24 cellular contexts compared by ENCODE assay signal in genomic region chr9:69460002-69460401, GRCh38.
DNase-seq lines count a peak whose midpoint lies in the region; ATAC-seq, FAIRE-seq and TF ChIP-seq lines count a peak whose summit lies in the region.
"Had no signal": no experiment of that assay in that cellular context is flagged by ENCODE, and none has a peak within 500 bp of the region (broad histone marks: within the 10 kb centered on the region; RNA-seq: fewer than 3 reads in every experiment).

No MANE protein-coding gene starts in this region.

- H3K36me3 Mint-ChIP-seq in activated CD4-positive, alpha-beta memory T cell treated with anti-CD3 and anti-CD28 coated beads for 36 hours, result no peaks in the 10 kb centered on the region
- H3K36me3 Mint-ChIP-seq in activated CD4-positive, alpha-beta memory T cell treated with anti-CD3 and anti-CD28 coated beads, Interleukin-2, amount 10 ng/mL, durations not matched to agents 7 days and 5 days (ENCODE audit: low read depth), result peaks cover 2% of the 10 kb centered on the region
- no peaks in the 10 kb centered on the region for H3K36me3 Mint-ChIP-seq in stimulated activated effector memory CD8-positive, alpha-beta T cell treated with anti-CD3 and anti-CD28 coated beads, Interleukin-12 subunit alpha, Interleukin-12 subunit beta, amount 100 ng/mL, for 72 hours
- H3K36me3 Mint-ChIP-seq: CD8-positive, alpha-beta memory T cell had no signal

- intact Hi-C loops in activated CD4-positive, alpha-beta memory T cell treated with anti-CD3 and anti-CD28 coated beads for 36 hours (cut with micrococcal nuclease), result no loop called here
- intact Hi-C loops in colonic mucosa (cut with DNase I), result loop anchor here (10.0 kb wide), 1 partner anchor 85 kb away; no protein-coding TSS in a partner anchor

- no peaks in the 10 kb centered on the region for H3K27me3 Mint-ChIP-seq in activated CD4-positive, alpha-beta memory T cell treated with anti-CD3 and anti-CD28 coated beads for 36 hours
- H3K27me3 Mint-ChIP-seq in activated CD4-positive, alpha-beta memory T cell treated with anti-CD3 and anti-CD28 coated beads, Interleukin-2, amount 10 ng/mL, durations not matched to agents 7 days and 5 days, result no peaks in the 10 kb centered on the region
- H3K27me3 Mint-ChIP-seq: B cell; CD4-positive, alpha-beta T cell; CD8-positive, alpha-beta memory T cell had no signal

- TF ChIP-seq POLR2A in H54 (IDR thresholded peaks at IDR 0.05; ENCODE audit: low read depth, low read length), result no peak

- H3K4me3 ChIP-seq in colonic mucosa (no peak overlapping the region), Karpas-422 (ENCODE audit: low read length) (no peak overlapping the region)
- H3K4me3 ChIP-seq: BLaER1, GM23338, HAP-1 had no signal

- H3K79me2 ChIP-seq in Karpas-422 (ENCODE audit: low read length), result no peaks in the 10 kb centered on the region

- H3K4me1 ChIP-seq in colonic mucosa (no peaks in the 10 kb centered on the region), Karpas-422 (ENCODE audit: low read length) (no peaks in the 10 kb centered on the region)
- H3K4me1 ChIP-seq: HAP-1 had no signal

- no peak overlapping the region for H2AFZ ChIP-seq in Karpas-422 (ENCODE audit: low read length)
- H2AFZ ChIP-seq: GM23338 had no signal

- H3K9me2 ChIP-seq in Karpas-422 (replicated peaks; ENCODE audit: insufficient read depth, low read length), result no peaks in the 10 kb centered on the region

- no peak for FAIRE-seq in H54 (lab: Jason Lieb, UNC)
- FAIRE-seq: A204.1, D721Med, GM12891, GM18507 had no signal

- TF ChIP-seq CTCF in colonic mucosa (IDR thresholded peaks at IDR 0.05), result no peak

- no peak overlapping the region for H3K9ac ChIP-seq in colonic mucosa (ENCODE audit: low read depth in 2 of 2, low read length in 2 of 2)
- no peak overlapping the region for H3K9ac ChIP-seq in Karpas-422 (ENCODE audit: low read length)
- H3K9ac ChIP-seq: BLaER1 had no signal

- H3K27ac ChIP-seq in colonic mucosa, result no peak overlapping the region
- H3K27ac ChIP-seq in Karpas-422 (ENCODE audit: low read length), result no peak overlapping the region
- H3K27ac ChIP-seq: 22Rv1, BLaER1, C4-2B had no signal

- H3K9me3 Mint-ChIP-seq in activated CD4-positive, alpha-beta memory T cell treated with anti-CD3 and anti-CD28 coated beads for 36 hours, result no peaks in the 10 kb centered on the region
- H3K9me3 Mint-ChIP-seq in activated CD4-positive, alpha-beta memory T cell treated with anti-CD3 and anti-CD28 coated beads, Interleukin-2, amount 10 ng/mL, durations not matched to agents 7 days and 5 days, result no peaks in the 10 kb centered on the region
- H3K9me3 Mint-ChIP-seq in stimulated activated effector memory CD8-positive, alpha-beta T cell treated with anti-CD3 and anti-CD28 coated beads, Interleukin-12 subunit alpha, Interleukin-12 subunit beta, amount 100 ng/mL, for 72 hours, result no peaks in the 10 kb centered on the region
- H3K9me3 Mint-ChIP-seq: CD4-positive, alpha-beta T cell; CD8-positive, alpha-beta memory T cell; GM23338; HFFc6 had no signal

- no peaks in the 10 kb centered on the region for H3K27me3 ChIP-seq in colonic mucosa
- H3K27me3 ChIP-seq in Karpas-422 (ENCODE audit: low read length), result no peaks in the 10 kb centered on the region
- H3K27me3 ChIP-seq: BLaER1 had no signal

- H3K9me3 ChIP-seq in colonic mucosa (no peaks in the 10 kb centered on the region), Karpas-422 (ENCODE audit: low read length) (no peaks in the 10 kb centered on the region)
- H3K9me3 ChIP-seq: HAP-1 had no signal

- no peaks in the 10 kb centered on the region for H4K20me1 ChIP-seq in Karpas-422 (ENCODE audit: insufficient read depth, low read depth, low read length)
- H4K20me1 ChIP-seq: BLaER1 had no signal

- POLR2A ChIA-PET in activated CD4-positive, alpha-beta memory T cell treated with anti-CD3 and anti-CD28 coated beads for 36 hours (lab: Charles Lee), result no interaction called here
- POLR2A ChIA-PET in activated CD4-positive, alpha-beta memory T cell treated with anti-CD3 and anti-CD28 coated beads, Interleukin-2, amount 10 ng/mL, durations not matched to agents 7 days and 5 days (lab: Charles Lee), result no interaction called here

- no peaks in the 10 kb centered on the region for H3K4me1 Mint-ChIP-seq in activated CD4-positive, alpha-beta memory T cell treated with anti-CD3 and anti-CD28 coated beads for 36 hours (ENCODE audit: low read depth)
- no peaks in the 10 kb centered on the region for H3K4me1 Mint-ChIP-seq in activated CD4-positive, alpha-beta memory T cell treated with anti-CD3 and anti-CD28 coated beads, Interleukin-2, amount 10 ng/mL, durations not matched to agents 7 days and 5 days
- no peaks in the 10 kb centered on the region for H3K4me1 Mint-ChIP-seq in stimulated activated effector memory CD8-positive, alpha-beta T cell treated with anti-CD3 and anti-CD28 coated beads, Interleukin-12 subunit alpha, Interleukin-12 subunit beta, amount 100 ng/mL, for 72 hours
- H3K4me1 Mint-ChIP-seq: B cell; CD8-positive, alpha-beta memory T cell had no signal

- no peak overlapping the region for H3K4me3 Mint-ChIP-seq in activated CD4-positive, alpha-beta memory T cell treated with anti-CD3 and anti-CD28 coated beads for 36 hours
- no peak overlapping the region for H3K4me3 Mint-ChIP-seq in activated CD4-positive, alpha-beta memory T cell treated with anti-CD3 and anti-CD28 coated beads, Interleukin-2, amount 10 ng/mL, durations not matched to agents 7 days and 5 days
- H3K4me3 Mint-ChIP-seq in stimulated activated effector memory CD8-positive, alpha-beta T cell treated with anti-CD3 and anti-CD28 coated beads, Interleukin-12 subunit alpha, Interleukin-12 subunit beta, amount 100 ng/mL, for 72 hours, result no peak overlapping the region
- H3K4me3 Mint-ChIP-seq: B cell; CD4-positive, alpha-beta T cell; CD8-positive, alpha-beta memory T cell; GM23338; HFFc6 had no signal

- no peaks in the 10 kb centered on the region for H3K36me3 ChIP-seq in colonic mucosa
- no peaks in the 10 kb centered on the region for H3K36me3 ChIP-seq in Karpas-422 (ENCODE audit: insufficient read depth, low read length)
- H3K36me3 ChIP-seq: HAP-1 had no signal

- peak; percentile 14 for DNase-seq in activated CD4-positive, alpha-beta memory T cell treated with anti-CD3 and anti-CD28 coated beads for 36 hours
- DNase-seq in activated CD4-positive, alpha-beta memory T cell treated with anti-CD3 and anti-CD28 coated beads, Interleukin-2, amount 10 ng/mL, durations not matched to agents 7 days and 5 days, result no peak
- DNase-seq in colonic mucosa, result peak; percentile 6
- DNase-seq in myocyte (ENCODE audit: low read depth), result peak; percentile 24
- no peak for DNase-seq in stimulated activated effector memory CD8-positive, alpha-beta T cell treated with anti-CD3 and anti-CD28 coated beads, Interleukin-12 subunit alpha, Interleukin-12 subunit beta, amount 100 ng/mL, for 72 hours (ENCODE audit: low spot score in 2 of 2)
- DNase-seq in Karpas-422, result no peak
- DNase-seq in CD1c-positive myeloid dendritic cell (ENCODE audit: extremely low spot score), result no peak
- no peak for DNase-seq in H54 (ENCODE audit: insufficient read length, low spot score)
- DNase-seq: CD4-positive, alpha-beta T cell; CD8-positive, alpha-beta memory T cell; DMS 273 treated with DMSO at 0.1 percent for 48 hours; DMS79 treated with DMSO at 0.1 percent for 48 hours; GF-D8; HFFc6 had no signal

- no peak overlapping the region for H3K27ac Mint-ChIP-seq in activated CD4-positive, alpha-beta memory T cell treated with anti-CD3 and anti-CD28 coated beads for 36 hours
- no peak overlapping the region for H3K27ac Mint-ChIP-seq in activated CD4-positive, alpha-beta memory T cell treated with anti-CD3 and anti-CD28 coated beads, Interleukin-2, amount 10 ng/mL, durations not matched to agents 7 days and 5 days
- H3K27ac Mint-ChIP-seq in stimulated activated effector memory CD8-positive, alpha-beta T cell treated with anti-CD3 and anti-CD28 coated beads, Interleukin-12 subunit alpha, Interleukin-12 subunit beta, amount 100 ng/mL, for 72 hours, result no peak overlapping the region
- H3K27ac Mint-ChIP-seq: B cell; CD4-positive, alpha-beta T cell; CD8-positive, alpha-beta memory T cell; GM23338; HFFc6 had no signal

- ATAC-seq in stimulated activated effector memory CD8-positive, alpha-beta T cell treated with anti-CD3 and anti-CD28 coated beads, Interleukin-12 subunit alpha, Interleukin-12 subunit beta, amount 100 ng/mL, for 72 hours, result peak; percentile 81
- ATAC-seq: GM23338 had no signal

- CTCF ChIA-PET in activated CD4-positive, alpha-beta memory T cell treated with anti-CD3 and anti-CD28 coated beads for 36 hours (lab: Charles Lee), result no interaction called here
- CTCF ChIA-PET in activated CD4-positive, alpha-beta memory T cell treated with anti-CD3 and anti-CD28 coated beads, Interleukin-2, amount 10 ng/mL, durations not matched to agents 7 days and 5 days (lab: Charles Lee), result no interaction called here

- H3K4me2 ChIP-seq in Karpas-422 (ENCODE audit: low read depth, low read length, poor library complexity, severe bottlenecking), result no peak overlapping the region
- H3K4me2 ChIP-seq: BLaER1, GM23338 had no signal

Comparison
In these comparisons a context has a peak if more than half of its experiments do, and no peak if none do; other contexts are left out.
1. DNase-seq: peak in activated CD4-positive, alpha-beta memory T cell treated with anti-CD3 and anti-CD28 coated beads for 36 hours (single experiment), colonic mucosa (single experiment) and myocyte (single experiment); none in activated CD4-positive, alpha-beta memory T cell treated with anti-CD3 and anti-CD28 coated beads, Interleukin-2, amount 10 ng/mL, durations not matched to agents 7 days and 5 days (single experiment), stimulated activated effector memory CD8-positive, alpha-beta T cell treated with anti-CD3 and anti-CD28 coated beads, Interleukin-12 subunit alpha, Interleukin-12 subunit beta, amount 100 ng/mL, for 72 hours (0 of 2), Karpas-422 (single experiment), CD1c-positive myeloid dendritic cell (single experiment) and H54 (single experiment).